In the genomic region with DNA sequence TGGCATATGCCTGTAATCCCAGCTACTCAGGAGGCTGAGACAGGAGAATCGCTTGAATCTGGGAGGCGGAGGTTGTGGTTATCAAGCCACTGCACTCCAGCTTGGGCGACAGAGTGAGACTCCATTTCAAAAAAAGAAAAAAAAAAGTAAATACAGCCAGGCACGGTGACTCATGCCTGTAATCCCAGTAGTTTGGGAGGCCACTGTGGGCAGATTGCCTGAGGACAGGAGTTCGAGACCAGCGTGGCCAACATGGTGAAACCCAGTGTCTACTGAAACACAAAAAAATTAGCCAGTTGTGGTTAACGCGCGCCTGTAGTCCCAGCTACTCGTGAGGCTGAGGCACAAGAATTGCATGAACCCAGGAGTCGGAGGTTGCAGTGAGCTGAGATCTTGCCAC, we compare ENCODE assay signal across 32 cellular contexts. TPM values are rescaled to one million over a fixed set of nuclear protein-coding genes. Genes with fewer than 3 reads are reported as not detected.
DNase-seq lines count a peak whose midpoint lies in the region; ATAC-seq and TF ChIP-seq lines count a peak whose summit lies in the region.
"Had no signal": no experiment of that assay in that cellular context is flagged by ENCODE, and none has a peak within 500 bp of the region (broad histone marks: within the 10 kb centered on the region; RNA-seq: fewer than 3 reads in every experiment).

No MANE protein-coding gene starts in this region.

- no peak overlapping the region for H2BK12ac ChIP-seq in H9 (ENCODE audit: insufficient read length, low read depth, low read length)

- no peak overlapping the region for H2BK15ac ChIP-seq in H9 (ENCODE audit: low read depth, low read length)

- H3K4ac ChIP-seq in H9 (ENCODE audit: low read depth, low read length): no peak overlapping the region

- no peak overlapping the region for H3T11ph ChIP-seq in H9 (ENCODE audit: low read length)

- H4K20me1 ChIP-seq in mammary epithelial cell (ENCODE audit: insufficient read depth, low read length): no peaks in the 10 kb centered on the region
- H4K20me1 ChIP-seq in H9 (ENCODE audit: control insufficient read depth, insufficient read depth, insufficient read length): no peaks in the 10 kb centered on the region

- no peak overlapping the region for H4K5ac ChIP-seq in H9 (ENCODE audit: insufficient read length, low read depth, low read length)

- POLR2A ChIA-PET in MCF 10A (lab: Yijun Ruan, JAX): no interaction called here

- H3K27ac ChIP-seq in mammary epithelial cell (ENCODE audit: insufficient read depth, low read depth, low read length) (no peak overlapping the region), H9 (ENCODE audit: insufficient read length, low read depth, low read length) (no peak overlapping the region)
- H3K27ac ChIP-seq: coronary artery, foreskin keratinocyte, heart right ventricle, lower lobe of right lung, sigmoid colon, SK-N-MC, tibial nerve had no signal

- H3K9me3 Mint-ChIP-seq in MCF 10A (ENCODE audit: unreplicated experiment) (no peaks in the 10 kb centered on the region), H9 (peaks cover 0 to 2% of the 10 kb centered on the region in 2 experiments; a peak in 2 of 5 replicates)
- H3K9me3 Mint-ChIP-seq: activated T-cell treated with anti-CD3 and anti-CD28 coated beads, Interleukin-2, amount 50 U/mL, for 72 hours; CD8-positive, alpha-beta T cell had no signal

- no peak overlapping the region for H3K56ac ChIP-seq in H9 (ENCODE audit: insufficient read length, low read depth, low read length)

- H3K79me2 ChIP-seq in mammary epithelial cell (ENCODE audit: insufficient read depth, low read length): no peaks in the 10 kb centered on the region
- H3K79me2 ChIP-seq in H9 (ENCODE audit: insufficient read depth, low read length): peaks cover 7% of the 10 kb centered on the region; the same call in 1 of the 2 replicates

- in situ Hi-C loops in mammary epithelial cell (cut with MboI; ENCODE audit: low sequenced_read_pairs in 2 of 2): no loop called here

- no peaks in the 10 kb centered on the region for H3K36me3 ChIP-seq in mammary epithelial cell (ENCODE audit: insufficient read depth, low read length)
- H3K36me3 ChIP-seq: BE2C, heart right ventricle, lower lobe of right lung, sigmoid colon, tibial nerve had no signal

- H2AFZ ChIP-seq in mammary epithelial cell (ENCODE audit: low read depth, low read length): no peak overlapping the region
- no peak overlapping the region for H2AFZ ChIP-seq in H9 (ENCODE audit: low read length)

- H4K8ac ChIP-seq in H9 (replicated peaks; ENCODE audit: insufficient read length, low read depth, low read length): no peak overlapping the region

- no peaks in the 10 kb centered on the region for H3K4me1 ChIP-seq in mammary epithelial cell (ENCODE audit: insufficient read depth, low read length)
- H3K4me1 ChIP-seq in H9 (ENCODE audit: insufficient read depth, low read length): no peaks in the 10 kb centered on the region
- H3K4me1 ChIP-seq: BE2C, foreskin keratinocyte, lower lobe of right lung had no signal

- H3K4me3 ChIP-seq in mammary epithelial cell (replicated peaks in 1 of 3; ENCODE audit: insufficient read depth in 1 of 3, low read depth in 2 of 3, low read length in 3 of 3) (no peak overlapping the region), fibroblast of mammary gland (ENCODE audit: control insufficient read depth, low read depth, low read length) (no peak overlapping the region)
- H3K4me3 ChIP-seq: coronary artery, heart right ventricle, lower lobe of right lung, sigmoid colon, SK-N-MC, tibial nerve had no signal

- CTCF ChIA-PET in MCF 10A (lab: Yijun Ruan, JAX) (interaction anchor here (1.1 kb wide), 1 partner anchor 47 kb away, joined by 5 read pairs; no protein-coding TSS in a partner anchor), mammary epithelial cell (lab: Charles Lee; ENCODE audit: low non-redundant PET) (no interaction called here)

- no peak overlapping the region for H3K4me3 Mint-ChIP-seq in MCF 10A (ENCODE audit: unreplicated experiment)
- H3K4me3 Mint-ChIP-seq in H9: no peak overlapping the region

- intact Hi-C loops in MCF 10A (cut with micrococcal nuclease): no loop called here
- intact Hi-C loops in mammary epithelial cell (cut with micrococcal nuclease): loop anchor here (5.0 to 10.0 kb wide), 2 partner anchors 108 to 165 kb away; partner anchors contain the start of gene ZNF337

- no peaks in the 10 kb centered on the region for H3K36me3 Mint-ChIP-seq in MCF 10A (ENCODE audit: insufficient read depth, unreplicated experiment)
- peaks cover 14 to 17% (median 16%) of the 10 kb centered on the region in 3 experiments for H3K36me3 Mint-ChIP-seq in H9 (ENCODE audit: insufficient read depth in 1 of 3, low read depth in 3 of 3)
- H3K36me3 Mint-ChIP-seq: CD8-positive, alpha-beta T cell; naive thymus-derived CD8-positive, alpha-beta T cell had no signal

- H3K23ac ChIP-seq in H9 (ENCODE audit: insufficient read length, low read depth, low read length): no peak overlapping the region

- no peak overlapping the region for H2BK5ac ChIP-seq in H9 (ENCODE audit: insufficient read length, low read length)

- H2BK20ac ChIP-seq in H9 (ENCODE audit: low read depth, low read length, poor library complexity, severe bottlenecking): no peak overlapping the region

- H3K27me3 ChIP-seq in mammary epithelial cell (ENCODE audit: insufficient read depth, low read length): no peaks in the 10 kb centered on the region
- no peaks in the 10 kb centered on the region for H3K27me3 ChIP-seq in H9 (ENCODE audit: insufficient read depth, low read length)
- H3K27me3 ChIP-seq: foreskin keratinocyte, sigmoid colon, tibial nerve had no signal

- BruUV-seq in MCF 10A (replicated peaks; lab: Mats Ljungman, UMichigan): no TSS peak
- no TSS peak for BruUV-seq in mammary epithelial cell (replicated peaks; lab: Mats Ljungman, UMichigan)

- H3K18ac ChIP-seq in H9 (ENCODE audit: insufficient read length, low read depth, low read length): no peak overlapping the region

- H3K27ac Mint-ChIP-seq in MCF 10A (ENCODE audit: low read depth, unreplicated experiment): no peak overlapping the region
- H3K27ac Mint-ChIP-seq in H9: no peak overlapping the region
- H3K27ac Mint-ChIP-seq: activated CD8-positive, alpha-beta memory T cell treated with anti-CD3 and anti-CD28 coated beads, Interleukin-2, amount 10 ng/mL, durations not matched to agents 7 days and 5 days; activated T-cell treated with anti-CD3 and anti-CD28 coated beads, Interleukin-2, amount 50 U/mL, for 72 hours; CD8-positive, alpha-beta T cell had no signal

- TF ChIP-seq CTCF in MCF 10A (IDR thresholded peaks at IDR 0.05; ENCODE audit: unreplicated experiment): no peak
- no peak for TF ChIP-seq CTCF in mammary epithelial cell (conservative IDR thresholded peaks at IDR 0.05 in 1 of 2, IDR thresholded peaks at IDR 0.05 in 1 of 2; ENCODE audit: extremely low read depth in 1 of 2, insufficient read depth in 1 of 2, low read depth in 1 of 2, low read length in 2 of 2)
- no peak for TF ChIP-seq CTCF in fibroblast of mammary gland (conservative IDR thresholded peaks at IDR 0.05; ENCODE audit: control insufficient read depth, insufficient read depth, low read depth, low read length)
- TF ChIP-seq CTCF in H9 (conservative IDR thresholded peaks at IDR 0.05): no peak

- ATAC-seq in HG03460 (IDR thresholded peaks at IDR 0.05; ENCODE audit: unreplicated experiment): no peak
- ATAC-seq: activated CD8-positive, alpha-beta memory T cell treated with anti-CD3 and anti-CD28 coated beads, Interleukin-2, amount 10 ng/mL, durations not matched to agents 7 days and 5 days; activated T-cell treated with anti-CD3 and anti-CD28 coated beads, Interleukin-2, amount 50 U/mL, for 72 hours; CD8-positive, alpha-beta T cell; foreskin keratinocyte; heart right ventricle; lower lobe of right lung; naive thymus-derived CD8-positive, alpha-beta T cell had no signal

- H3K4me2 ChIP-seq in mammary epithelial cell (ENCODE audit: insufficient read depth, low read depth, low read length): no peak overlapping the region
- H3K4me2 ChIP-seq in H9 (ENCODE audit: insufficient read depth, insufficient read length, low read length): no peak overlapping the region

- dilution Hi-C loops in mammary epithelial cell (cut with HindIII; ENCODE audit: low sequenced_read_pairs): no loop called here

- 77% methylated on average over 9 of the region's 11 CpGs for WGBS in mammary epithelial cell (ENCODE audit: low coverage, missing lambda C conversion rate)
- no CpG with 5 or more reads among the region's 11 CpGs for WGBS in H9 (ENCODE audit: extremely low coverage, insufficient read length, low lambda C conversion rate)

- no peaks in the 10 kb centered on the region for H3K79me1 ChIP-seq in H9 (ENCODE audit: insufficient read depth, low read depth, low read length, poor library complexity, severe bottlenecking)

- H3K23me2 ChIP-seq in H9 (ENCODE audit: insufficient read length, low read depth, low read length, poor library complexity, severe bottlenecking): peaks cover 4% of the 10 kb centered on the region

- H4K91ac ChIP-seq in H9 (ENCODE audit: insufficient read length, low read depth, low read length): no peak overlapping the region

- H3K4me1 Mint-ChIP-seq in MCF 10A (ENCODE audit: insufficient read depth, unreplicated experiment): no peaks in the 10 kb centered on the region
- H3K4me1 Mint-ChIP-seq in H9: peaks cover 21 to 32% of the 10 kb centered on the region in 2 experiments

- DNase-seq in MCF 10A (ENCODE audit: unreplicated experiment) (peak; percentile 16), mammary epithelial cell (no peak), M059J (ENCODE audit: low read depth) (peak; percentile 73), fibroblast of mammary gland (ENCODE audit: low read depth) (peak; percentile 28), H9 (no peak), NK-92 (lab: John Stamatoyannopoulos, UW; ENCODE audit: unreplicated experiment) (no peak)
- no peak for DNase-seq in central memory CD4-positive, alpha-beta T cell
- DNase-seq: activated CD4-positive, alpha-beta T cell treated with anti-CD3 and anti-CD28 coated beads, Interleukin-2, amount 50 U/mL, for 4 hours; activated CD4-positive, CD25-positive, alpha-beta regulatory T cell; activated CD8-positive, alpha-beta memory T cell treated with anti-CD3 and anti-CD28 coated beads, Interleukin-2, amount 10 ng/mL, durations not matched to agents 7 days and 5 days; activated T-cell treated with anti-CD3 and anti-CD28 coated beads, Interleukin-2, amount 50 U/mL, for 72 hours; BE2C; CD8-positive, alpha-beta T cell; effector memory CD4-positive, alpha-beta T cell; erythroblast; foreskin keratinocyte; H7; heart right ventricle; lower lobe of right lung; naive thymus-derived CD8-positive, alpha-beta T cell; NCI-H1105 treated with DMSO at 0.1 percent for 48 hours; NCI-H187 treated with DMSO at 0.1 percent for 48 hours; NCI-H524; NK-92 treated with Interleukin-12 subunit alpha and Interleukin-12 subunit beta, amount 100 ng/mL, for 24 hours; sigmoid colon; stimulated activated CD4-positive, alpha-beta T cell treated with anti-CD3 and anti-CD28 coated beads, Interleukin-4, amount 100 ng/mL, for 24 hours; T-helper 1 cell had no signal

- H3K9me3 ChIP-seq in mammary epithelial cell (replicated peaks; ENCODE audit: insufficient read depth, low read length): no peaks in the 10 kb centered on the region
- H3K9me3 ChIP-seq in H9 (ENCODE audit: control insufficient read depth, low read depth, low read length): no peaks in the 10 kb centered on the region
- H3K9me3 ChIP-seq: BE2C, heart right ventricle, lower lobe of right lung, sigmoid colon, tibial nerve had no signal

- no peak overlapping the region for H2BK120ac ChIP-seq in H9 (ENCODE audit: low read depth, low read length, poor library complexity, severe bottlenecking)

- H3K14ac ChIP-seq in H9 (ENCODE audit: insufficient read depth, low read length): no peak overlapping the region

- H3K9ac ChIP-seq in mammary epithelial cell (ENCODE audit: insufficient read depth, low read length) (no peak overlapping the region), H9 (ENCODE audit: extremely low read depth, insufficient read length, low read length) (no peak overlapping the region)

- no peaks in the 10 kb centered on the region for H3K27me3 Mint-ChIP-seq in MCF 10A (ENCODE audit: insufficient read depth, unreplicated experiment)
- no peaks in the 10 kb centered on the region; the same call in 1 of the 2 replicates for H3K27me3 Mint-ChIP-seq in H9 (ENCODE audit: low read depth)
- H3K27me3 Mint-ChIP-seq: progenitor cell of endocrine pancreas had no signal

- H2AK5ac ChIP-seq in H9 (ENCODE audit: insufficient read length, low read length): no peak overlapping the region

RNA-seq across cellular contexts. Expression of gene NINL, which starts 1.5 kb away (rescaled TPM):
- total RNA-seq in MCF 10A (2022): 1.2 and 1.3 TPM in 2 replicates
- total RNA-seq in mammary epithelial cell: 1 to 10 TPM; 6.8 to 7.7 TPM
- polyA plus RNA-seq in mammary epithelial cell: 2.1 TPM
- polyA minus RNA-seq in mammary epithelial cell: 3.9 TPM
- 5.1 and 9.6 TPM in 2 replicates for total RNA-seq in M059J (2014; rRNA removed; shearing (Covaris generic))
- 29.2 and 34.3 TPM in 2 replicates for total RNA-seq in H9 (2021)

RNA-seq across cellular contexts. Expression of gene NANP, which starts 36.9 kb away (rescaled TPM):
- total RNA-seq in MCF 10A (2022) (5.2 and 5.7 TPM in 2 replicates), mammary epithelial cell (1 to 10 TPM; 7.5 TPM), H9 (2021) (7.0 and 7.1 TPM in 2 replicates)
- 4.2 TPM for polyA plus RNA-seq in mammary epithelial cell
- 4.4 TPM for polyA minus RNA-seq in mammary epithelial cell
- 13.3 and 13.5 TPM in 2 replicates for total RNA-seq in M059J (2014; rRNA removed; shearing (Covaris generic))

Comparison
In these comparisons a context has a peak if more than half of its experiments do, and no peak if none do; other contexts are left out.
1. DNase-seq: peak in MCF 10A (single experiment), M059J (single experiment) and fibroblast of mammary gland (single experiment); none in mammary epithelial cell (single experiment), H9 (single experiment), NK-92 (single experiment) and central memory CD4-positive, alpha-beta T cell (single experiment).